8 cellular contexts compared by ENCODE assay signal in genomic region chr3:127547761-127548605, GRCh38. TPM values are rescaled to one million over a fixed set of nuclear protein-coding genes. Genes with fewer than 3 reads are reported as not detected.
A peak's percentile ranks its signal among the peaks of the same experiment; 100 is the strongest.
DNase-seq lines count a peak whose midpoint lies in the region; ATAC-seq and TF ChIP-seq lines count a peak whose summit lies in the region.

No MANE protein-coding gene starts in this region.

- H3K27ac Mint-ChIP-seq in activated naive CD4-positive, alpha-beta T cell treated with anti-CD3 and anti-CD28 coated beads, Interleukin-2, amount 10 ng/mL, durations not matched to agents 7 days and 5 days, result no peak overlapping the region

- no peak overlapping the region for H3K27ac ChIP-seq in ACC112 (ENCODE audit: low read depth, low read length)
- H3K27ac ChIP-seq in osteoblast (ENCODE audit: low read depth, low read length), result no peak overlapping the region
- peak overlapping the region; percentile 27 for H3K27ac ChIP-seq in temporal lobe (ENCODE audit: low read depth, low read length)

- H3K79me2 ChIP-seq in ACC112 (ENCODE audit: control insufficient read depth, insufficient read depth, low read length, unreplicated experiment) (no peaks in the 10 kb centered on the region), osteoblast (ENCODE audit: insufficient read depth, low read length) (no peaks in the 10 kb centered on the region)

- peak; percentile 46 for TF ChIP-seq CTCF in osteoblast (IDR thresholded peaks at IDR 0.05; ENCODE audit: extremely low read depth, low read depth, low read length)

- H3K27me3 ChIP-seq in ACC112 (ENCODE audit: insufficient read depth, low read length) (no peaks in the 10 kb centered on the region), osteoblast (ENCODE audit: insufficient read depth, low read length) (peaks cover 30% of the 10 kb centered on the region)

- peak; percentile 59 for DNase-seq in KG1 (lab: John Stamatoyannopoulos, UW)
- DNase-seq in SK-N-DZ (ENCODE audit: low spot score), result peak; percentile 86
- DNase-seq in activated naive CD4-positive, alpha-beta T cell treated with anti-CD3 and anti-CD28 coated beads, Interleukin-2, amount 10 ng/mL, durations not matched to agents 7 days and 5 days, result peak; percentile 83
- DNase-seq in globus pallidus (ENCODE audit: low spot score), result peak; percentile 65
- DNase-seq in osteoblast (ENCODE audit: insufficient read length, low spot score, missing footprints), result peak; percentile 97

- H3K4me1 ChIP-seq in ACC112 (ENCODE audit: control insufficient read depth, insufficient read depth, low read length, unreplicated experiment), result no peaks in the 10 kb centered on the region
- peaks cover 5% of the 10 kb centered on the region for H3K4me1 ChIP-seq in osteoblast (ENCODE audit: insufficient read depth, low read length)

- peak; percentile 78 for ATAC-seq in GM18868 (IDR thresholded peaks at IDR 0.05; ENCODE audit: unreplicated experiment)

- peaks cover 40% of the 10 kb centered on the region for H3K27me3 Mint-ChIP-seq in activated naive CD4-positive, alpha-beta T cell treated with anti-CD3 and anti-CD28 coated beads, Interleukin-2, amount 10 ng/mL, durations not matched to agents 7 days and 5 days

- H3K36me3 ChIP-seq in ACC112 (ENCODE audit: insufficient read depth, low read length) (no peaks in the 10 kb centered on the region), osteoblast (ENCODE audit: insufficient read depth, low read length) (no peaks in the 10 kb centered on the region)

- H3K9me3 Mint-ChIP-seq in activated naive CD4-positive, alpha-beta T cell treated with anti-CD3 and anti-CD28 coated beads, Interleukin-2, amount 10 ng/mL, durations not matched to agents 7 days and 5 days, result no peaks in the 10 kb centered on the region

- CTCF ChIA-PET in activated naive CD4-positive, alpha-beta T cell treated with anti-CD3 and anti-CD28 coated beads, Interleukin-2, amount 10 ng/mL, durations not matched to agents 7 days and 5 days (lab: Charles Lee), result interaction anchor here (0.7 to 5.7 kb wide), 17 partner anchors 8 to 1025 kb away, joined by 3 to 28 read pairs (median 3); partner anchors contain the start of gene PLXNA1

- H3K9me3 ChIP-seq in osteoblast (ENCODE audit: low read depth, low read length), result no peaks in the 10 kb centered on the region

- H4K20me1 ChIP-seq in osteoblast (ENCODE audit: insufficient read depth, low read length), result no peaks in the 10 kb centered on the region

- no peaks in the 10 kb centered on the region for H3K36me3 Mint-ChIP-seq in activated naive CD4-positive, alpha-beta T cell treated with anti-CD3 and anti-CD28 coated beads, Interleukin-2, amount 10 ng/mL, durations not matched to agents 7 days and 5 days

- H3K4me2 ChIP-seq in osteoblast (ENCODE audit: insufficient read depth, low read length), result peak overlapping the region; percentile 88

- H3K4me3 ChIP-seq in ACC112 (ENCODE audit: low read depth, low read length) (peak overlapping the region; percentile 76), osteoblast (ENCODE audit: insufficient read depth, low read length) (peak overlapping the region; percentile 73)

- H2AFZ ChIP-seq in ACC112 (ENCODE audit: low read length, unreplicated experiment) (peak overlapping the region; percentile 74), osteoblast (ENCODE audit: low read length) (peak overlapping the region; percentile 90)

- peak overlapping the region; percentile 63 for H3K4me3 Mint-ChIP-seq in activated naive CD4-positive, alpha-beta T cell treated with anti-CD3 and anti-CD28 coated beads, Interleukin-2, amount 10 ng/mL, durations not matched to agents 7 days and 5 days

- peaks cover 10% of the 10 kb centered on the region for H3K4me1 Mint-ChIP-seq in activated naive CD4-positive, alpha-beta T cell treated with anti-CD3 and anti-CD28 coated beads, Interleukin-2, amount 10 ng/mL, durations not matched to agents 7 days and 5 days

RNA-seq across cellular contexts. Expression of gene TPRA1, which starts 42.5 kb away (rescaled TPM):
- polyA plus RNA-seq in SK-N-DZ (2014; cell fraction: cytosol; rRNA removed), result 27.0 and 31.9 TPM in 2 replicates
- 78.3 and 84.0 TPM in 2 replicates for polyA plus RNA-seq in SK-N-DZ (2014; cell fraction: nucleus; rRNA removed)
- total RNA-seq in osteoblast (29.5 and 30.4 TPM in 2 replicates), temporal lobe (9.6 TPM)

RNA-seq across cellular contexts. Expression of gene MCM2, which starts 50.2 kb away (rescaled TPM):
- polyA plus RNA-seq in SK-N-DZ (2014; cell fraction: cytosol; rRNA removed), result 328 and 365 TPM in 2 replicates
- 248 and 305 TPM in 2 replicates for polyA plus RNA-seq in SK-N-DZ (2014; cell fraction: nucleus; rRNA removed)
- 14.5 and 15.3 TPM in 2 replicates for total RNA-seq in osteoblast
- total RNA-seq in temporal lobe, result 15.0 TPM
